In the genomic region with DNA sequence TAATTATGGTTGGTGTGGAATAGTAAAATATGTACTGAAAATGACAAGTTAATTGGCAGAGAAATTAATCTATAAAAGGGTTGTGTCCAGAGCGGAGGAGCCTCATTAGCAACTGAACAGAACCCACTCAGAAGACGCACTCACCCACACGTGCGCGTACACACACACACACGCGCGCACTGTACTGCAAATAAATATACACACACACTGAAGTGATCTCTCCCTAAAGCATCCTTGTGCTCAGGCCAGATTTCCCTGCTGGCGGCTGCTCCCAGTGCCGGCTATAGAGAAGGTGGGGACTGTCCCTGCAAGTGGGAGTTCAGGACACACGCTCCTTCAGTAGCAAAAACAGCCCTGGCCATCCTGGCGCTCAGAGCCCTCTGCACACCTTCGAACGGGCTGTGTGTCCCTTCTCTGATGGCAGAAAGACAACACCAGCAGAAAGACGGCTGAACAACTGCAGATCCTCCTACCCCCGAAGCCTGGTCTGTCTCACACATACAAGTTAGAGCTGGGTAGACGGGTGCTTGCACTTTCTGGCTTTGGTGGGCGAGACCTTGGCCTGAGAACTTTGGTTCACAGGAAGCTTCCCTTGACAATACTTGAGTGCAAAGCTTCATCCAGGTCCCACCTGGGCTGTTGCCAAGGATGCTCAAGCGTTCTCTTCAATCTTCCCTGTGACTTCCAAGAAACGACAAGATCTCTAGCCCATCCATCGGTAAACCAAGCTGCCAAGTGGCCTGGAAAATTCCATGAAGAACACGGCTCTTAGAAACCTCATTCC, we compare ENCODE assay signal across 14 cellular contexts.
"Had no signal": no experiment of that assay in that cellular context is flagged by ENCODE, and none has a peak within 500 bp of the region (broad histone marks: within the 10 kb centered on the region; RNA-seq: fewer than 3 reads in every experiment).

No MANE protein-coding gene starts in this region.

- H3K4me1 ChIP-seq: body of pancreas, left lung had no signal

- H3K4me3 ChIP-seq: body of pancreas, esophagus squamous epithelium, left lung, ovary, tibial nerve had no signal

- H3K27ac ChIP-seq: body of pancreas, left lung, ovary, tibial nerve had no signal

- DNase-seq: activated CD4-positive, alpha-beta T cell treated with anti-CD3 and anti-CD28 coated beads, Interleukin-2, amount 10 ng/mL, durations not matched to agents 24 days and 14 days; body of pancreas; cerebellar nuclear complex; dermis blood vessel endothelial cell; esophagus squamous epithelium; foreskin fibroblast; retina; small intestine; T-helper 17 cell had no signal

- H3K9me3 ChIP-seq: body of pancreas, left lung had no signal

- H3K27me3 ChIP-seq: body of pancreas, esophagus squamous epithelium, left lung, ovary, tibial nerve had no signal

- ATAC-seq: body of pancreas; left lung; natural killer cell treated with Interleukin-12 subunit alpha and Interleukin-12 subunit beta and Interleukin-15 and Interleukin-18, amount 100 ng/mL, for 72 hours; T-helper 17 cell; WTC11 had no signal

- FAIRE-seq: small intestine had no signal

- H3K36me3 ChIP-seq: ovary had no signal
